Comparison of ENCODE assay signal across 12 cellular contexts in the genomic region with DNA sequence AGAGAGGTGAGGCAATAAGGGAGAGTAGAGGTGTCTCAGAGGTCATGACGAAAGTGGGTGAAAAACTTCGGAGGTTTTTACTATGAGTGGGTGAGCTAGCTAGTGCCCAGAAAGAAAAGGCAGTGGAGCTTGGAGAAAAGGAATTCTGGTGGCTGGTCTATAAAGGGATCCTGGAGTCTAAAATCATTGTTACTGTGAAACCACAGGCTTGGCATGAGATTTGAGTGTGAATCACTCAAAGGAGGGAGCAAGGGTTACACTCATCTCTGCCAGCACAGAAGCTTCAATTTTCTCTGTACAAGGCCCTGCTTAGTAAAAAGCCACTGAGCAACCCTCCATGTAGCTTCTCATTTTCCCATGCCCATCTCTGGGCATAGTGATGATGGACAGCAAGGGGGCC. TPM values are rescaled to one million over a fixed set of nuclear protein-coding genes. Genes with fewer than 3 reads are reported as not detected.
A peak's percentile ranks its signal among the peaks of the same experiment; 100 is the strongest.
DNase-seq lines count a peak whose midpoint lies in the region; ATAC-seq, FAIRE-seq and TF ChIP-seq lines count a peak whose summit lies in the region.
"Had no signal": no experiment of that assay in that cellular context is flagged by ENCODE, and none has a peak within 500 bp of the region (broad histone marks: within the 10 kb centered on the region; RNA-seq: fewer than 3 reads in every experiment).

No MANE protein-coding gene starts in this region.

- 0% methylated on average over 1 of the region's 2 CpGs for WGBS in mammary epithelial cell (ENCODE audit: low coverage, missing lambda C conversion rate)

- H2AFZ ChIP-seq in mammary epithelial cell (ENCODE audit: low read depth, low read length) = no peak overlapping the region
- no peak overlapping the region for H2AFZ ChIP-seq in keratinocyte (ENCODE audit: control insufficient read depth, low read length)

- H3K79me2 ChIP-seq in mammary epithelial cell (ENCODE audit: insufficient read depth, low read length) (no peaks in the 10 kb centered on the region), keratinocyte (ENCODE audit: control insufficient read depth, insufficient read depth, low read length) (no peaks in the 10 kb centered on the region)

- no peak for ATAC-seq in GM21381 (IDR thresholded peaks at IDR 0.05; ENCODE audit: unreplicated experiment)

- DNase-seq in AG08396 (ENCODE audit: low spot score) (peak; percentile 50), HT1080 (ENCODE audit: low read depth) (peak; percentile 80), mammary epithelial cell (peak; percentile 79), keratinocyte (ENCODE audit: low read depth, low spot score) (no peak), NCI-H82 treated with DMSO at 0.1 percent for 48 hours (lab: John Stamatoyannopoulos, UW; ENCODE audit: unreplicated experiment) (no peak), T1000 (lab: John Stamatoyannopoulos, UW) (no peak), T-helper 1 cell (no peak)
- DNase-seq: activated naive CD4-positive, alpha-beta T cell treated with Interleukin-2 at 50 U/mL for 16 hours; DMS153; SK-N-SH had no signal

- no peaks in the 10 kb centered on the region for H3K4me1 ChIP-seq in mammary epithelial cell (ENCODE audit: insufficient read depth, low read length)
- peaks cover 5% of the 10 kb centered on the region for H3K4me1 ChIP-seq in keratinocyte (ENCODE audit: control insufficient read depth, extremely low read depth, insufficient read depth, low read length)

- H3K36me3 ChIP-seq in mammary epithelial cell (ENCODE audit: insufficient read depth, low read length) = no peaks in the 10 kb centered on the region
- no peaks in the 10 kb centered on the region for H3K36me3 ChIP-seq in keratinocyte (ENCODE audit: control insufficient read depth in 2 of 2, extremely low read depth in 1 of 2, insufficient read depth in 2 of 2, low read length in 2 of 2)
- H3K36me3 ChIP-seq: esophagus muscularis mucosa had no signal

- H4K20me1 ChIP-seq in mammary epithelial cell (ENCODE audit: insufficient read depth, low read length) = no peaks in the 10 kb centered on the region
- H4K20me1 ChIP-seq in keratinocyte (ENCODE audit: control insufficient read depth, extremely low read depth, insufficient read depth, low read length) = no peaks in the 10 kb centered on the region

- no peaks in the 10 kb centered on the region for H3K9me1 ChIP-seq in keratinocyte (ENCODE audit: control insufficient read depth, extremely low read depth, insufficient read depth, low read length)

- BruUV-seq in mammary epithelial cell (replicated peaks; lab: Mats Ljungman, UMichigan) = no TSS peak

- TF ChIP-seq CTCF in mammary epithelial cell (conservative IDR thresholded peaks at IDR 0.05 in 1 of 2, IDR thresholded peaks at IDR 0.05 in 1 of 2; ENCODE audit: extremely low read depth in 1 of 2, insufficient read depth in 1 of 2, low read depth in 1 of 2, low read length in 2 of 2) (no peak), keratinocyte (optimal IDR thresholded peaks at IDR 0.05 in 1 of 3, IDR thresholded peaks at IDR 0.05 in 1 of 3, conservative IDR thresholded peaks at IDR 0.05 in 1 of 3; ENCODE audit: extremely low read depth in 1 of 3, insufficient read depth in 2 of 3, low read length in 3 of 3) (no peak)

- peaks cover 4% of the 10 kb centered on the region for H3K27me3 ChIP-seq in mammary epithelial cell (ENCODE audit: insufficient read depth, low read length)
- no peaks in the 10 kb centered on the region for H3K27me3 ChIP-seq in keratinocyte (ENCODE audit: control insufficient read depth, extremely low read depth, insufficient read depth, low read length)
- H3K27me3 ChIP-seq: esophagus muscularis mucosa had no signal

- peaks cover 8% of the 10 kb centered on the region for H3K9me3 ChIP-seq in mammary epithelial cell (replicated peaks; ENCODE audit: insufficient read depth, low read length)
- peaks cover 6% of the 10 kb centered on the region for H3K9me3 ChIP-seq in keratinocyte (ENCODE audit: control insufficient read depth, low read depth, low read length)

- dilution Hi-C loops in mammary epithelial cell (cut with HindIII; ENCODE audit: low sequenced_read_pairs) (no loop called here), keratinocyte (cut with MboI; ENCODE audit: extremely low pct_ligation_motif_present, low sequenced_read_pairs) (no loop called here)

- in situ Hi-C loops in mammary epithelial cell (cut with MboI; ENCODE audit: low sequenced_read_pairs in 2 of 2) = no loop called here

- FAIRE-seq in keratinocyte (lab: Jason Lieb, UNC) = peak; percentile 89

- no peak overlapping the region for H3K9ac ChIP-seq in mammary epithelial cell (ENCODE audit: insufficient read depth, low read length)
- H3K9ac ChIP-seq in keratinocyte (ENCODE audit: control insufficient read depth, extremely low read depth, insufficient read depth, low read length) = no peak overlapping the region
- H3K9ac ChIP-seq: SK-N-SH had no signal

- H3K4me2 ChIP-seq in mammary epithelial cell (ENCODE audit: insufficient read depth, low read depth, low read length) = no peak overlapping the region
- H3K4me2 ChIP-seq in keratinocyte (ENCODE audit: control insufficient read depth, extremely low read depth, insufficient read depth, low read depth, low read length) = no peak overlapping the region
- H3K4me2 ChIP-seq: SK-N-SH had no signal

- H3K27ac ChIP-seq in mammary epithelial cell (ENCODE audit: insufficient read depth, low read depth, low read length) (no peak overlapping the region), keratinocyte (ENCODE audit: control insufficient read depth, insufficient read depth, low read length) (no peak overlapping the region)
- H3K27ac ChIP-seq: esophagus muscularis mucosa had no signal

- intact Hi-C loops in mammary epithelial cell (cut with micrococcal nuclease) = no loop called here

- H3K4me3 ChIP-seq in mammary epithelial cell (replicated peaks in 1 of 3; ENCODE audit: insufficient read depth in 1 of 3, low read depth in 2 of 3, low read length in 3 of 3) (no peak overlapping the region), keratinocyte (ENCODE audit: control insufficient read depth in 2 of 3, extremely low read depth in 1 of 3, insufficient read depth in 2 of 3, low read depth in 1 of 3, low read length in 3 of 3) (no peak overlapping the region)
- H3K4me3 ChIP-seq: esophagus muscularis mucosa had no signal

- CTCF ChIA-PET in mammary epithelial cell (lab: Charles Lee; ENCODE audit: low non-redundant PET) = no interaction called here

RNA-seq across cellular contexts. Expression of a gene that starts 47.5 kb away (rescaled TPM):
- total RNA-seq in HT1080 (2014; rRNA removed; shearing (Covaris generic)) = 8.3 and 9.6 TPM in 2 replicates
- polyA plus RNA-seq in HT1080 (2015; cell fraction: cytosol; rRNA removed) = 6.0 and 6.7 TPM in 2 replicates
- polyA plus RNA-seq in HT1080 (2015; cell fraction: nucleus; rRNA removed) = 2.9 and 3.5 TPM in 2 replicates
- total RNA-seq in mammary epithelial cell = 1 to 10 TPM in 1 of 2 donors, under 1 TPM in 1; 0.83 to 4.4 TPM
- polyA plus RNA-seq in mammary epithelial cell (1.9 TPM), keratinocyte (2.2 to 3.8 TPM (median 3.4 TPM) in 3 replicates)
- polyA minus RNA-seq in mammary epithelial cell (1.8 TPM), keratinocyte (1.4 to 2.0 TPM (median 1.5 TPM) in 3 replicates)
- 0.52 TPM for polyA plus RNA-seq in keratinocyte (2011; ENCODE audit: low read depth)
- 1.9 and 2.5 TPM in 2 replicates for polyA plus RNA-seq in keratinocyte (2011; cell fraction: cytosol; rRNA removed)
- polyA plus RNA-seq in keratinocyte (2011; cell fraction: nucleus; rRNA removed) = 2.3 TPM in 2 replicates
- polyA plus RNA-seq in keratinocyte (2012; ENCODE audit: low replicate concordance) = 1.5 and 3.8 TPM in 2 replicates
- polyA minus RNA-seq in keratinocyte (2011; cell fraction: cytosol; rRNA and poly(A)+ RNA removed) = 0.77 TPM
- polyA minus RNA-seq in keratinocyte (2011; cell fraction: nucleus; rRNA and poly(A)+ RNA removed) = 0.74 and 0.93 TPM in 2 replicates

Comparison
In these comparisons a context has a peak if more than half of its experiments do, and no peak if none do; other contexts are left out.
1. DNase-seq: peak in AG08396 (single experiment), HT1080 (single experiment) and mammary epithelial cell (single experiment); none in keratinocyte (single experiment), NCI-H82 treated with DMSO at 0.1 percent for 48 hours (single experiment), T1000 (single experiment) and T-helper 1 cell (0 of 5).